8 cellular contexts compared by ENCODE assay signal in genomic region chr2:26245231-26245732, GRCh38. TPM values are rescaled to one million over a fixed set of nuclear protein-coding genes. Genes with fewer than 3 reads are reported as not detected.
A peak's percentile ranks its signal among the peaks of the same experiment; 100 is the strongest.
DNase-seq lines count a peak whose midpoint lies in the region; ATAC-seq and TF ChIP-seq lines count a peak whose summit lies in the region.

No MANE protein-coding gene starts in this region.

- peaks cover 96% of the 10 kb centered on the region for H3K79me2 ChIP-seq in OCI-LY3 (ENCODE audit: low read length)

- H3K36me3 ChIP-seq in OCI-LY3 (replicated peaks; ENCODE audit: low read depth, low read length) = no peaks in the 10 kb centered on the region
- H3K36me3 ChIP-seq in left ventricle myocardium inferior = no peaks in the 10 kb centered on the region
- no peaks in the 10 kb centered on the region for H3K36me3 ChIP-seq in rectal smooth muscle tissue (ENCODE audit: control insufficient read depth, insufficient read depth, low read length)

- H3K4me2 ChIP-seq in OCI-LY3 (ENCODE audit: low read length) = peak overlapping the region; percentile 78

- H3K9me3 ChIP-seq in OCI-LY3 (ENCODE audit: insufficient read depth, low read length) (no peaks in the 10 kb centered on the region), left ventricle myocardium inferior (replicated peaks) (no peaks in the 10 kb centered on the region)

- TF ChIP-seq CTCF in OCI-LY3 (IDR thresholded peaks at IDR 0.05; ENCODE audit: low read depth, low read length) (no peak), left ventricle myocardium inferior (IDR thresholded peaks at IDR 0.05; ENCODE audit: borderline replicate concordance) (no peak)

- peaks cover 43% of the 10 kb centered on the region for H3K4me1 Mint-ChIP-seq in activated naive CD4-positive, alpha-beta T cell treated with anti-CD3 and anti-CD28 coated beads, Interleukin-2, amount 10 ng/mL, durations not matched to agents 7 days and 5 days

- DNase-seq in SKM-1 treated with dmso at 0.1 percent for 144 hours (lab: John Stamatoyannopoulos, UW; ENCODE audit: unreplicated experiment) = peak; percentile 18
- no peak for DNase-seq in SKM-1 (lab: John Stamatoyannopoulos, UW; ENCODE audit: unreplicated experiment)
- peak; percentile 61 for DNase-seq in activated naive CD4-positive, alpha-beta T cell treated with anti-CD3 and anti-CD28 coated beads, Interleukin-2, amount 10 ng/mL, durations not matched to agents 7 days and 5 days
- DNase-seq in left ventricle myocardium inferior = peak; percentile 27
- no peak for DNase-seq in NCI-H1417 treated with DMSO at 0.1 percent for 48 hours (lab: John Stamatoyannopoulos, UW)

- peak overlapping the region; percentile 82 for H3K27ac ChIP-seq in OCI-LY3 (ENCODE audit: low read length)
- peak overlapping the region; percentile 99 for H3K27ac ChIP-seq in left ventricle myocardium inferior (replicated peaks)
- peak overlapping the region; percentile 99 for H3K27ac ChIP-seq in rectal smooth muscle tissue (ENCODE audit: low read depth, low read length)

- intact Hi-C loops in left ventricle myocardium inferior (cut with micrococcal nuclease) = no loop called here

- peak overlapping the region; percentile 96 for H3K4me3 Mint-ChIP-seq in activated naive CD4-positive, alpha-beta T cell treated with anti-CD3 and anti-CD28 coated beads, Interleukin-2, amount 10 ng/mL, durations not matched to agents 7 days and 5 days

- H3K9ac ChIP-seq in OCI-LY3 (ENCODE audit: low read length) (peak overlapping the region; percentile 81), rectal smooth muscle tissue (ENCODE audit: low read length) (peak overlapping the region; percentile 80)

- no peaks in the 10 kb centered on the region for H4K20me1 ChIP-seq in OCI-LY3 (ENCODE audit: insufficient read depth, low read length)

- H3K4me3 ChIP-seq in OCI-LY3 (ENCODE audit: low read length) (peak overlapping the region; percentile 88), left ventricle myocardium inferior (peak overlapping the region; percentile 90), rectal smooth muscle tissue (ENCODE audit: low read length) (peak overlapping the region; percentile 98)

- CTCF ChIA-PET in activated naive CD4-positive, alpha-beta T cell treated with anti-CD3 and anti-CD28 coated beads, Interleukin-2, amount 10 ng/mL, durations not matched to agents 7 days and 5 days (lab: Charles Lee) = interaction anchor here (0.9 to 1.9 kb wide), 2 partner anchors 29 to 61 kb away, joined by 3 to 4 read pairs; no protein-coding TSS in a partner anchor

- ATAC-seq in HG02981 (IDR thresholded peaks at IDR 0.05; ENCODE audit: unreplicated experiment) = peak; percentile 23

- H3K4me1 ChIP-seq in OCI-LY3 (ENCODE audit: low read length) (peaks cover 35% of the 10 kb centered on the region), left ventricle myocardium inferior (peaks cover 92% of the 10 kb centered on the region), rectal smooth muscle tissue (ENCODE audit: control insufficient read depth, insufficient read depth, low read length) (peaks cover 8% of the 10 kb centered on the region)

- H3K27me3 ChIP-seq in OCI-LY3 (ENCODE audit: low read depth, low read length) (no peaks in the 10 kb centered on the region), left ventricle myocardium inferior (ENCODE audit: low read depth) (no peaks in the 10 kb centered on the region), rectal smooth muscle tissue (ENCODE audit: control insufficient read depth, insufficient read depth, low read length) (no peaks in the 10 kb centered on the region)

- H2AFZ ChIP-seq in OCI-LY3 (ENCODE audit: low read depth, low read length) = peak overlapping the region; percentile 85

- peak overlapping the region; percentile 92 for H3K27ac Mint-ChIP-seq in activated naive CD4-positive, alpha-beta T cell treated with anti-CD3 and anti-CD28 coated beads, Interleukin-2, amount 10 ng/mL, durations not matched to agents 7 days and 5 days

- peaks cover 3% of the 10 kb centered on the region for H3K36me3 Mint-ChIP-seq in activated naive CD4-positive, alpha-beta T cell treated with anti-CD3 and anti-CD28 coated beads, Interleukin-2, amount 10 ng/mL, durations not matched to agents 7 days and 5 days

- no peaks in the 10 kb centered on the region for H3K27me3 Mint-ChIP-seq in activated naive CD4-positive, alpha-beta T cell treated with anti-CD3 and anti-CD28 coated beads, Interleukin-2, amount 10 ng/mL, durations not matched to agents 7 days and 5 days

- no peaks in the 10 kb centered on the region for H3K9me3 Mint-ChIP-seq in activated naive CD4-positive, alpha-beta T cell treated with anti-CD3 and anti-CD28 coated beads, Interleukin-2, amount 10 ng/mL, durations not matched to agents 7 days and 5 days

RNA-seq across cellular contexts. Expression of gene HADHB, which starts 0.5 kb away (rescaled TPM):
- 1,332 TPM for total RNA-seq in left ventricle myocardium inferior

RNA-seq across cellular contexts. Expression of gene HADHA, which starts 0.8 kb away (rescaled TPM):
- total RNA-seq in left ventricle myocardium inferior = 523 TPM

Comparison
In these comparisons a context has a peak if more than half of its experiments do, and no peak if none do; other contexts are left out.
1. DNase-seq: peak in SKM-1 treated with dmso at 0.1 percent for 144 hours (single experiment), activated naive CD4-positive, alpha-beta T cell treated with anti-CD3 and anti-CD28 coated beads, Interleukin-2, amount 10 ng/mL, durations not matched to agents 7 days and 5 days (single experiment) and left ventricle myocardium inferior (single experiment); none in SKM-1 (single experiment) and NCI-H1417 treated with DMSO at 0.1 percent for 48 hours (single experiment).
2. Peak in every context shown above with its lines, with median percentiles within 50 percentile points of each other: H3K27ac ChIP-seq and H3K4me3 ChIP-seq.